Comparison of ENCODE assay signal across 1 cellular context in the genomic region with DNA sequence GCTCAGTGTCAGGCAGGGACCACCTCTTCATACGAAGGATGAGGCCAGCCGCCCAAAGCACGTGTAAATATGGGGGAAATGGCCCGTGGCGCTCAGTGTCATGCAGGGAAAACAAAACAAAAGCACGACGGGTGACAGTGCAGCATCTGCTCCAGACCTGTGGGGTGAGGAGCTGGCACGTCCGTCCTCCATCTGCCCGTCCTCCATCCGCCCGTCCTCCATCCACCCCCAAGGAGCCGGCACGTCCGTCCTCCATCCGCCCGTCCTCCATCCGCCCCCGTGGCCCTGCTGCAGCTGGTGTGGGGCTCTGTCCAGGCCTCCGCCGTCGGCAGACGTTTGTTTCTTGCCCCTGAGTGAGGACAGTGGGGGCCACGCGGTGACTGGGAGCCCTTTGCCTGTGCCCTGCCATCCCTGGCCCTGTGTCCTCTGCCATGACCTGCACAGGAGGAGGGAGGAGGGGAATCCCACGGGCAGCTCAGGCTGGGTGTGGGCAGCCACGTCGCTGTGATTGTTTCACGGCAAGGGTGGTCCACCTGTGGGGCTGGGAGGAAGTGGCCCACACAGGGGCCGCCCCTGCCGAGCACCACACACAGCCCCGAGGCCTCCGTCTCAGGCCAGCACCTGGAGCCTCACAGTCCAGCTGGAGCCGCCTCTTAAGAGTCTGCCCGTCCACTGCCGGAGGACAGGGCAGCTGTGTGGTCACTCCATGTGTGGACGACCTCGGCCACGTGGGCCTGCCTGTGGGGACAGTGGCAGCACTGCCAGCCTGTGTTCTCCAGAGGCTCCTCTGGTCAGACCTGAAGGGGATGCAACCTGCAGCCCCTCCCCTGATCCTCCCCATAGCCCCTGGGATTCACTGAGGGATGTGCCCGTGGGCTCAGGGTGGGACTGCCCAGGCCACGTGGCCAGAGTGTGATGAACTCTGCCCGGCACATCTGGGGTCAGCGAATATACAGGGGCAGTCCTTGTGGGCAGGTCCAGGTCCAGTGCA.
TF ChIP-seq lines count a peak whose summit lies in the region.

No MANE protein-coding gene starts in this region.

TF ChIP-seq in WTC11, 78 proteins besides CTCF, POLR2A, EP300 and RAD21 (continued from another document):
- TF ChIP-seq, protein P1, sequence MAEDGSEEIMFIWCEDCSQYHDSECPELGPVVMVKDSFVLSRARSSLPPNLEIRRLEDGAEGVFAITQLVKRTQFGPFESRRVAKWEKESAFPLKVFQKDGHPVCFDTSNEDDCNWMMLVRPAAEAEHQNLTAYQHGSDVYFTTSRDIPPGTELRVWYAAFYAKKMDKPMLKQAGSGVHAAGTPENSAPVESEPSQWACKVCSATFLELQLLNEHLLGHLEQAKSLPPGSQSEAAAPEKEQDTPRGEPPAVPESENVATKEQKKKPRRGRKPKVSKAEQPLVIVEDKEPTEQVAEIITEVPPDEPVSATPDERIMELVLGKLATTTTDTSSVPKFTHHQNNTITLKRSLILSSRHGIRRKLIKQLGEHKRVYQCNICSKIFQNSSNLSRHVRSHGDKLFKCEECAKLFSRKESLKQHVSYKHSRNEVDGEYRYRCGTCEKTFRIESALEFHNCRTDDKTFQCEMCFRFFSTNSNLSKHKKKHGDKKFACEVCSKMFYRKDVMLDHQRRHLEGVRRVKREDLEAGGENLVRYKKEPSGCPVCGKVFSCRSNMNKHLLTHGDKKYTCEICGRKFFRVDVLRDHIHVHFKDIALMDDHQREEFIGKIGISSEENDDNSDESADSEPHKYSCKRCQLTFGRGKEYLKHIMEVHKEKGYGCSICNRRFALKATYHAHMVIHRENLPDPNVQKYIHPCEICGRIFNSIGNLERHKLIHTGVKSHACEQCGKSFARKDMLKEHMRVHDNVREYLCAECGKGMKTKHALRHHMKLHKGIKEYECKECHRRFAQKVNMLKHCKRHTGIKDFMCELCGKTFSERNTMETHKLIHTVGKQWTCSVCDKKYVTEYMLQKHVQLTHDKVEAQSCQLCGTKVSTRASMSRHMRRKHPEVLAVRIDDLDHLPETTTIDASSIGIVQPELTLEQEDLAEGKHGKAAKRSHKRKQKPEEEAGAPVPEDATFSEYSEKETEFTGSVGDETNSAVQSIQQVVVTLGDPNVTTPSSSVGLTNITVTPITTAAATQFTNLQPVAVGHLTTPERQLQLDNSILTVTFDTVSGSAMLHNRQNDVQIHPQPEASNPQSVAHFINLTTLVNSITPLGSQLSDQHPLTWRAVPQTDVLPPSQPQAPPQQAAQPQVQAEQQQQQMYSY (CRISPR knock-in tag; IDR thresholded peaks at IDR 0.05) = no peak
- TF ChIP-seq, protein P2, sequence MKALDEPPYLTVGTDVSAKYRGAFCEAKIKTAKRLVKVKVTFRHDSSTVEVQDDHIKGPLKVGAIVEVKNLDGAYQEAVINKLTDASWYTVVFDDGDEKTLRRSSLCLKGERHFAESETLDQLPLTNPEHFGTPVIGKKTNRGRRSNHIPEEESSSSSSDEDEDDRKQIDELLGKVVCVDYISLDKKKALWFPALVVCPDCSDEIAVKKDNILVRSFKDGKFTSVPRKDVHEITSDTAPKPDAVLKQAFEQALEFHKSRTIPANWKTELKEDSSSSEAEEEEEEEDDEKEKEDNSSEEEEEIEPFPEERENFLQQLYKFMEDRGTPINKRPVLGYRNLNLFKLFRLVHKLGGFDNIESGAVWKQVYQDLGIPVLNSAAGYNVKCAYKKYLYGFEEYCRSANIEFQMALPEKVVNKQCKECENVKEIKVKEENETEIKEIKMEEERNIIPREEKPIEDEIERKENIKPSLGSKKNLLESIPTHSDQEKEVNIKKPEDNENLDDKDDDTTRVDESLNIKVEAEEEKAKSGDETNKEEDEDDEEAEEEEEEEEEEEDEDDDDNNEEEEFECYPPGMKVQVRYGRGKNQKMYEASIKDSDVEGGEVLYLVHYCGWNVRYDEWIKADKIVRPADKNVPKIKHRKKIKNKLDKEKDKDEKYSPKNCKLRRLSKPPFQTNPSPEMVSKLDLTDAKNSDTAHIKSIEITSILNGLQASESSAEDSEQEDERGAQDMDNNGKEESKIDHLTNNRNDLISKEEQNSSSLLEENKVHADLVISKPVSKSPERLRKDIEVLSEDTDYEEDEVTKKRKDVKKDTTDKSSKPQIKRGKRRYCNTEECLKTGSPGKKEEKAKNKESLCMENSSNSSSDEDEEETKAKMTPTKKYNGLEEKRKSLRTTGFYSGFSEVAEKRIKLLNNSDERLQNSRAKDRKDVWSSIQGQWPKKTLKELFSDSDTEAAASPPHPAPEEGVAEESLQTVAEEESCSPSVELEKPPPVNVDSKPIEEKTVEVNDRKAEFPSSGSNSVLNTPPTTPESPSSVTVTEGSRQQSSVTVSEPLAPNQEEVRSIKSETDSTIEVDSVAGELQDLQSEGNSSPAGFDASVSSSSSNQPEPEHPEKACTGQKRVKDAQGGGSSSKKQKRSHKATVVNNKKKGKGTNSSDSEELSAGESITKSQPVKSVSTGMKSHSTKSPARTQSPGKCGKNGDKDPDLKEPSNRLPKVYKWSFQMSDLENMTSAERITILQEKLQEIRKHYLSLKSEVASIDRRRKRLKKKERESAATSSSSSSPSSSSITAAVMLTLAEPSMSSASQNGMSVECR (CRISPR knock-in tag; IDR thresholded peaks at IDR 0.05; ENCODE audit: borderline replicate concordance) = no peak
- no peak for TF ChIP-seq RORB (CRISPR knock-in tag; IDR thresholded peaks at IDR 0.05)
- TF ChIP-seq, protein P3, sequence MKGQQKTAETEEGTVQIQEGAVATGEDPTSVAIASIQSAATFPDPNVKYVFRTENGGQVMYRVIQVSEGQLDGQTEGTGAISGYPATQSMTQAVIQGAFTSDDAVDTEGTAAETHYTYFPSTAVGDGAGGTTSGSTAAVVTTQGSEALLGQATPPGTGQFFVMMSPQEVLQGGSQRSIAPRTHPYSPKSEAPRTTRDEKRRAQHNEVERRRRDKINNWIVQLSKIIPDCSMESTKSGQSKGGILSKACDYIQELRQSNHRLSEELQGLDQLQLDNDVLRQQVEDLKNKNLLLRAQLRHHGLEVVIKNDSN (CRISPR knock-in tag; IDR thresholded peaks at IDR 0.05) = no peak
- TF ChIP-seq FOXK1 (CRISPR knock-in tag; IDR thresholded peaks at IDR 0.05) = no peak
- TF ChIP-seq, protein P4, sequence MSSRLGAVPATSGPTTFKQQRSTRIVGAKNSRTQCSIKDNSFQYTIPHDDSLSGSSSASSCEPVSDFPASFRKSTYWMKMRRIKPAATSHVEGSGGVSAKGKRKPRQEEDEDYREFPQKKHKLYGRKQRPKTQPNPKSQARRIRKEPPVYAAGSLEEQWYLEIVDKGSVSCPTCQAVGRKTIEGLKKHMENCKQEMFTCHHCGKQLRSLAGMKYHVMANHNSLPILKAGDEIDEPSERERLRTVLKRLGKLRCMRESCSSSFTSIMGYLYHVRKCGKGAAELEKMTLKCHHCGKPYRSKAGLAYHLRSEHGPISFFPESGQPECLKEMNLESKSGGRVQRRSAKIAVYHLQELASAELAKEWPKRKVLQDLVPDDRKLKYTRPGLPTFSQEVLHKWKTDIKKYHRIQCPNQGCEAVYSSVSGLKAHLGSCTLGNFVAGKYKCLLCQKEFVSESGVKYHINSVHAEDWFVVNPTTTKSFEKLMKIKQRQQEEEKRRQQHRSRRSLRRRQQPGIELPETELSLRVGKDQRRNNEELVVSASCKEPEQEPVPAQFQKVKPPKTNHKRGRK (CRISPR knock-in tag; IDR thresholded peaks at IDR 0.05; ENCODE audit: borderline replicate concordance) = no peak
- TF ChIP-seq, protein P5, sequence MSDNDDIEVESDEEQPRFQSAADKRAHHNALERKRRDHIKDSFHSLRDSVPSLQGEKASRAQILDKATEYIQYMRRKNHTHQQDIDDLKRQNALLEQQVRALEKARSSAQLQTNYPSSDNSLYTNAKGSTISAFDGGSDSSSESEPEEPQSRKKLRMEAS (CRISPR knock-in tag; IDR thresholded peaks at IDR 0.05) = no peak
- no peak for TF ChIP-seq TCF7 (CRISPR knock-in tag; IDR thresholded peaks at IDR 0.05; ENCODE audit: low read depth)
